In genomic region chr19:24140099-24140498, GRCh38 we compare ENCODE assay signal across 15 cellular contexts. TPM values are rescaled to one million over a fixed set of nuclear protein-coding genes. Genes with fewer than 3 reads are reported as not detected.
DNase-seq lines count a peak whose midpoint lies in the region; ATAC-seq and TF ChIP-seq lines count a peak whose summit lies in the region.
"Had no signal": no experiment of that assay in that cellular context is flagged by ENCODE, and none has a peak within 500 bp of the region (broad histone marks: within the 10 kb centered on the region; RNA-seq: fewer than 3 reads in every experiment).

No MANE protein-coding gene starts in this region.

- peak; percentile 11 for DNase-seq in A172 (ENCODE audit: low spot score)
- DNase-seq in GM23248, result peak; percentile 40
- DNase-seq in SKM-1 (lab: John Stamatoyannopoulos, UW; ENCODE audit: unreplicated experiment), result peak; percentile 11
- peak; percentile 12 to 17 for DNase-seq in foreskin fibroblast
- no peak for DNase-seq in activated CD8-positive, alpha-beta memory T cell treated with anti-CD3 and anti-CD28 coated beads for 24 hours
- no peak for DNase-seq in head of caudate nucleus
- DNase-seq in middle frontal gyrus (ENCODE audit: extremely low spot score, low spot score), result no peak
- DNase-seq: activated CD8-positive, alpha-beta memory T cell treated with anti-CD3 and anti-CD28 coated beads, Interleukin-2, amount 50 U/mL, for 4 hours; CD4-positive, alpha-beta T cell; hypothalamus; stimulated activated naive CD8-positive, alpha-beta T cell treated with anti-CD3 and anti-CD28 coated beads, Interleukin-15, Interleukin-2, amounts not matched to agents 100 U/mL and 50 U/mL, for 24 hours had no signal

- H3K9me2 ChIP-seq in GM23248 (ENCODE audit: insufficient read depth), result no peaks in the 10 kb centered on the region

- H3K9ac ChIP-seq in GM23248, result no peak overlapping the region
- H3K9ac ChIP-seq: KMS-11 had no signal

- intact Hi-C loops in head of caudate nucleus (cut with DNase I), result no loop called here

- no peaks in the 10 kb centered on the region for H3F3A ChIP-seq in GM23248 (ENCODE audit: insufficient read depth)

- no peak overlapping the region for H3K4me2 ChIP-seq in GM23248 (ENCODE audit: unreplicated experiment)
- H3K4me2 ChIP-seq: KMS-11 had no signal

- H4K20me1 ChIP-seq in GM23248 (ENCODE audit: insufficient read depth), result no peaks in the 10 kb centered on the region

- H3K27ac ChIP-seq in GM23248, result no peak overlapping the region
- H3K27ac ChIP-seq: cardiac muscle cell, KMS-11 had no signal

- peaks cover 7% of the 10 kb centered on the region; the same call in 1 of the 2 replicates for H3K79me2 ChIP-seq in GM23248 (ENCODE audit: insufficient read depth)

- no peak overlapping the region for H3K4me3 ChIP-seq in GM23248
- no peak overlapping the region for H3K4me3 ChIP-seq in foreskin fibroblast (ENCODE audit: low read depth in 1 of 2, low read length in 2 of 2)
- H3K4me3 ChIP-seq: cardiac muscle cell had no signal

- no peak for ATAC-seq in GM18873 (IDR thresholded peaks at IDR 0.05; ENCODE audit: low FRiP score, unreplicated experiment)
- ATAC-seq: natural killer cell treated with Interleukin-12 subunit alpha and Interleukin-12 subunit beta and Interleukin-15 and Interleukin-18, amount 100 ng/mL, for 72 hours; stimulated activated naive CD8-positive, alpha-beta T cell treated with anti-CD3 and anti-CD28 coated beads, Interleukin-15, Interleukin-2, amounts not matched to agents 100 U/mL and 50 U/mL, for 24 hours had no signal

- H3K27me3 ChIP-seq in GM23248 (replicated peaks; ENCODE audit: insufficient read depth), result no peaks in the 10 kb centered on the region
- H3K27me3 ChIP-seq: cardiac muscle cell had no signal

- H3K36me3 ChIP-seq in GM23248 (ENCODE audit: low read depth), result peaks cover 6% of the 10 kb centered on the region; the same call in 1 of the 2 replicates
- H3K36me3 ChIP-seq: cardiac muscle cell had no signal

- no peaks in the 10 kb centered on the region for H3K4me1 ChIP-seq in GM23248 (ENCODE audit: insufficient read depth)

- no peak for TF ChIP-seq CTCF in foreskin fibroblast (IDR thresholded peaks at IDR 0.05; ENCODE audit: low read depth, low read length)

- in situ Hi-C loops in GM23248 (cut with MboI), result no loop called here

- no peaks in the 10 kb centered on the region for H3K9me3 ChIP-seq in GM23248 (ENCODE audit: low read depth)

- H2AFZ ChIP-seq in GM23248, result no peak overlapping the region

- WGBS in GM23248 (ENCODE audit: low coverage in 1 of 2, low lambda C conversion rate in 2 of 2, missing lambda C conversion rate in 2 of 2), 2 experiments, result 81 to 90% methylated on average over 3 of the region's 3 CpGs

RNA-seq across cellular contexts. Expression of gene ZNF254, which starts 53.1 kb away (rescaled TPM):
- total RNA-seq in A172 (2014; rRNA removed; shearing (Covaris generic)), result 16.6 and 18.2 TPM in 2 replicates
- total RNA-seq in GM23248 (2014; rRNA removed; shearing (Covaris generic)), result 4.2 and 4.5 TPM in 2 replicates
- 3.2 and 4.0 TPM in 2 replicates for polyA plus RNA-seq in GM23248 (2016; fragmentation: Nextera tagmentation; extraction: Ambion mirVana)

Comparison
In these comparisons a context has a peak if more than half of its experiments do, and no peak if none do; other contexts are left out.
1. DNase-seq: peak in A172 (single experiment), GM23248 (single experiment), SKM-1 (single experiment) and foreskin fibroblast (2 of 2); none in activated CD8-positive, alpha-beta memory T cell treated with anti-CD3 and anti-CD28 coated beads for 24 hours (single experiment), head of caudate nucleus (0 of 42) and middle frontal gyrus (single experiment).